ENCODE assay signal across 8 cellular contexts in genomic region chr2:234135750-234136221, GRCh38.
A peak's percentile ranks its signal among the peaks of the same experiment; 100 is the strongest.
DNase-seq lines count a peak whose midpoint lies in the region; ATAC-seq, FAIRE-seq and TF ChIP-seq lines count a peak whose summit lies in the region.

No MANE protein-coding gene starts in this region.

- H3K4me1 ChIP-seq in K562 (replicated peaks in 1 of 2; ENCODE audit: control insufficient read depth in 2 of 2, insufficient read depth in 2 of 2, low read length in 2 of 2) (no peaks in the 10 kb centered on the region; a peak in 1 of 5 replicates), iPS DF 6.9 (ENCODE audit: control insufficient read depth, insufficient read depth, low read length) (peaks cover 3% of the 10 kb centered on the region)

- in situ Hi-C loops in K562 (cut with MboI): no loop called here

- no peak overlapping the region for H3K4me2 ChIP-seq in K562 (ENCODE audit: insufficient read depth, low read length)

- intact Hi-C loops in K562 (cut with micrococcal nuclease): loop anchor here (5.0 to 10.0 kb wide), 2 partner anchors 272 to 409 kb away; no protein-coding TSS in a partner anchor

- H3K9me3 ChIP-seq in K562 (replicated peaks; ENCODE audit: control insufficient read depth, insufficient read depth, low read depth, low read length): no peaks in the 10 kb centered on the region
- H3K9me3 ChIP-seq in iPS DF 6.9 (ENCODE audit: control insufficient read depth, insufficient read depth, low read length): no peaks in the 10 kb centered on the region

- H3K36me3 ChIP-seq in K562 (ENCODE audit: control insufficient read depth, insufficient read depth, low read length) (no peaks in the 10 kb centered on the region), iPS DF 6.9 (ENCODE audit: control insufficient read depth, insufficient read depth, low read length) (no peaks in the 10 kb centered on the region)

- POLR2A ChIA-PET in K562 (lab: Yijun Ruan, JAX): no interaction called here

- H3K9me3 Mint-ChIP-seq in T-helper 2 cell treated with Interferon-gamma antibody and Interleukin-4, amounts not matched to agents 5 μg/mL and 100 μg/mL, for 36 hours: no peaks in the 10 kb centered on the region

- peak; percentile 45 to 57 (median 54) for TF ChIP-seq CTCF in K562 (IDR thresholded peaks at IDR 0.05 in 2 of 3, conservative IDR thresholded peaks at IDR 0.05 in 1 of 3; ENCODE audit: insufficient read depth in 2 of 3, low read depth in 1 of 3, low read length in 3 of 3)

- no peak for TF ChIP-seq POLR2A in K562 (conservative IDR thresholded peaks at IDR 0.05)

- H3K4me1 Mint-ChIP-seq in T-helper 2 cell treated with Interferon-gamma antibody and Interleukin-4, amounts not matched to agents 5 μg/mL and 100 μg/mL, for 36 hours (ENCODE audit: low read depth): peaks cover 20% of the 10 kb centered on the region

- CTCF ChIA-PET in K562 (lab: Yijun Ruan, JAX; ENCODE audit: low intra/inter-chr PET ratio): no interaction called here

- FAIRE-seq in K562 (lab: Jason Lieb, UNC): no peak

- no peaks in the 10 kb centered on the region for H3K79me2 ChIP-seq in K562 (ENCODE audit: control insufficient read depth, insufficient read depth, low read length)

- no peak for TF ChIP-seq EP300 in K562 (IDR thresholded peaks at IDR 0.05; ENCODE audit: low read length)

- no peak overlapping the region for H3K9ac ChIP-seq in K562 (ENCODE audit: insufficient read depth in 1 of 2, low read depth in 2 of 2, low read length in 2 of 2)

- H3K27ac ChIP-seq in K562 (ENCODE audit: extremely low read depth, low read depth, low read length): no peak overlapping the region
- no peak overlapping the region for H3K27ac ChIP-seq in iPS DF 6.9 (ENCODE audit: low read length)

- no peaks in the 10 kb centered on the region; the same call in 1 of the 2 replicates for H4K20me1 ChIP-seq in K562 (replicated peaks; ENCODE audit: control insufficient read depth, insufficient read depth, low read length)

- BruUV-seq in K562 (replicated peaks; lab: Mats Ljungman, UMichigan): no TSS peak

- no peak overlapping the region for H2AFZ ChIP-seq in K562 (ENCODE audit: low read depth, low read length)

- H3K4me3 Mint-ChIP-seq in T-helper 2 cell treated with Interferon-gamma antibody and Interleukin-4, amounts not matched to agents 5 μg/mL and 100 μg/mL, for 36 hours: no peak overlapping the region

- peaks cover 12% of the 10 kb centered on the region for H3K27me3 Mint-ChIP-seq in T-helper 2 cell treated with Interferon-gamma antibody and Interleukin-4, amounts not matched to agents 5 μg/mL and 100 μg/mL, for 36 hours (ENCODE audit: low read depth)

- DNase-seq in AG08395 (ENCODE audit: low spot score) (peak; percentile 83), NCI-H146 treated with DMSO at 0.1 percent for 48 hours (lab: John Stamatoyannopoulos, UW; ENCODE audit: unreplicated experiment) (peak; percentile 59), K562 (ENCODE audit: extremely low read depth in 1 of 4, low spot score in 3 of 4) (peak; percentile 36 to 53 (median 42)), iPS DF 6.9 (ENCODE audit: low read depth, low spot score) (peak; percentile 74)
- peak; percentile 29 for DNase-seq in T-helper 2 cell treated with Interferon-gamma antibody and Interleukin-4, amounts not matched to agents 5 μg/mL and 100 μg/mL, for 36 hours (ENCODE audit: low spot score)
- peak; percentile 65 for DNase-seq in stimulated activated CD4-positive, alpha-beta T cell treated with anti-CD3 and anti-CD28 coated beads, Interleukin-15, amount 100 ng/mL, for 24 hours

- H3K4me3 ChIP-seq in K562 (no peak overlapping the region), iPS DF 6.9 (ENCODE audit: low read length) (no peak overlapping the region)

- WGBS in K562 (ENCODE audit: insufficient coverage, low coverage, missing lambda C conversion rate): 0% methylated on average over 7 of the region's 16 CpGs
- no CpG with 5 or more reads among the region's 16 CpGs for WGBS in iPS DF 6.9 (ENCODE audit: insufficient coverage, insufficient read length)

- H3K27ac Mint-ChIP-seq in T-helper 2 cell treated with Interferon-gamma antibody and Interleukin-4, amounts not matched to agents 5 μg/mL and 100 μg/mL, for 36 hours: peak overlapping the region; percentile 22

- H3K27me3 ChIP-seq in K562 (ENCODE audit: control insufficient read depth in 2 of 2, insufficient read depth in 2 of 2, low read length in 2 of 2): peaks cover 0 to 9% of the 10 kb centered on the region in 2 experiments; a peak in 1 of 5 replicates
- no peaks in the 10 kb centered on the region for H3K27me3 ChIP-seq in iPS DF 6.9 (ENCODE audit: control insufficient read depth, insufficient read depth, low read length)

- H3K9me1 ChIP-seq in K562 (ENCODE audit: control insufficient read depth, insufficient read depth, low read length): no peaks in the 10 kb centered on the region

- ATAC-seq in GM18907 (IDR thresholded peaks at IDR 0.05; ENCODE audit: unreplicated experiment) (peak; percentile 50), K562 (peak; percentile 82), GM19467 (IDR thresholded peaks at IDR 0.05; ENCODE audit: unreplicated experiment) (no peak)

- peak; percentile 48 to 59 for TF ChIP-seq RAD21 in K562 (CRISPR knock-in tag; conservative IDR thresholded peaks at IDR 0.05 in 1 of 2, IDR thresholded peaks at IDR 0.05 in 1 of 2)

- H3K36me3 Mint-ChIP-seq in T-helper 2 cell treated with Interferon-gamma antibody and Interleukin-4, amounts not matched to agents 5 μg/mL and 100 μg/mL, for 36 hours (ENCODE audit: low read depth): no peaks in the 10 kb centered on the region

TF ChIP-seq in K562, 482 proteins besides CTCF, POLR2A, EP300 and RAD21:
- no peak for TF ChIP-seq CREB3 (tag; conservative IDR thresholded peaks at IDR 0.05; ENCODE audit: low read depth)
- TF ChIP-seq SMAD2 (IDR thresholded peaks at IDR 0.05; ENCODE audit: low read depth, low read length): no peak
- TF ChIP-seq SMC3 (conservative IDR thresholded peaks at IDR 0.05; ENCODE audit: insufficient read depth, low read depth, low read length): 0 out of 2 replicates have a peak, but pooled peaks have one; percentile 21
- no peak for TF ChIP-seq SRSF1 (IDR thresholded peaks at IDR 0.05; ENCODE audit: low read depth, low read length)

Comparison
In these comparisons a context has a peak if more than half of its experiments do, and no peak if none do; other contexts are left out.
1. DNase-seq: peak in every context shown above with its lines; median percentile 83 in AG08395; 74 in iPS DF 6.9; 65 in stimulated activated CD4-positive, alpha-beta T cell treated with anti-CD3 and anti-CD28 coated beads, Interleukin-15, amount 100 ng/mL, for 24 hours; 59 in NCI-H146 treated with DMSO at 0.1 percent for 48 hours; 42 in K562; 29 in T-helper 2 cell treated with Interferon-gamma antibody and Interleukin-4, amounts not matched to agents 5 μg/mL and 100 μg/mL, for 36 hours.